Comparison of ENCODE assay signal across 22 cellular contexts in the genomic region with DNA sequence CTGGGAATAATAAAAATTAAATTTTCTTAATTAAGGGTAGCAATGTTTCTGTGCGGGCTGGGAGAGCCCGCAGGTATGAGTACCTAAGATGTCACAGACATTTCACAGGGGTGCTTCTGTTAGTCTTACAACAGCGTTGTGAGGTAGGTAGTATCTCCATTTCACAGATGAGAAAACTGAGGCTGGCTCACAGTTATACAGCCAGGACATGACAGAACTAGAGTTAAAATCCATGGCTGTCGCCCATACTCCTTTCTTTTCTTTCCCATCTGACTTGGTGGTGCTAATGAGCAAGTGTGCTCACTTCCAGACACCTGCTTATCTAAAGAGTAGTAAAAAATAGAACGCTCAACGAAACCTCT. TPM values are rescaled to one million over a fixed set of nuclear protein-coding genes. Genes with fewer than 3 reads are reported as not detected.
A peak's percentile ranks its signal among the peaks of the same experiment; 100 is the strongest.
DNase-seq lines count a peak whose midpoint lies in the region; ATAC-seq, FAIRE-seq and TF ChIP-seq lines count a peak whose summit lies in the region.
"Had no signal": no experiment of that assay in that cellular context is flagged by ENCODE, and none has a peak within 500 bp of the region (broad histone marks: within the 10 kb centered on the region; RNA-seq: fewer than 3 reads in every experiment).

No MANE protein-coding gene starts in this region.

- peaks cover 23% of the 10 kb centered on the region for H3K79me2 ChIP-seq in Loucy (ENCODE audit: insufficient read depth, low read length)
- H3K79me2 ChIP-seq in K562 (ENCODE audit: control insufficient read depth, insufficient read depth, low read length): no peaks in the 10 kb centered on the region

- FAIRE-seq in K562 (lab: Jason Lieb, UNC): no peak
- FAIRE-seq: D721Med, G401.6, HTR-8/SVneo had no signal

- TF ChIP-seq RAD21 in K562 (CRISPR knock-in tag; conservative IDR thresholded peaks at IDR 0.05 in 1 of 2, IDR thresholded peaks at IDR 0.05 in 1 of 2): no peak
- no peak for TF ChIP-seq RAD21 in liver (IDR thresholded peaks at IDR 0.05)

- CTCF ChIA-PET in K562 (lab: Yijun Ruan, JAX; ENCODE audit: low intra/inter-chr PET ratio): no interaction called here

- H3K27ac ChIP-seq in K562 (ENCODE audit: extremely low read depth, low read depth, low read length): no peak overlapping the region
- H3K27ac ChIP-seq in liver (ENCODE audit: low read depth in 1 of 2, low read length in 2 of 2): peak overlapping the region; percentile 84 to 87
- H3K27ac ChIP-seq in right atrium auricular region: no peak overlapping the region
- H3K27ac ChIP-seq: RWPE1, SJSA1 had no signal

- H3K9me3 ChIP-seq in Loucy (ENCODE audit: insufficient read depth, low read depth, low read length): no peaks in the 10 kb centered on the region
- H3K9me3 ChIP-seq in K562 (replicated peaks; ENCODE audit: control insufficient read depth, insufficient read depth, low read depth, low read length): no peaks in the 10 kb centered on the region
- no peaks in the 10 kb centered on the region for H3K9me3 ChIP-seq in liver (ENCODE audit: control insufficient read depth in 4 of 4, low read length in 3 of 4)
- H3K9me3 ChIP-seq in right atrium auricular region: no peaks in the 10 kb centered on the region
- H3K9me3 ChIP-seq: MG63, SJSA1 had no signal

- BruUV-seq in K562 (replicated peaks; lab: Mats Ljungman, UMichigan): no TSS peak

- ATAC-seq in K562 (no peak), GM21390 (IDR thresholded peaks at IDR 0.05; ENCODE audit: unreplicated experiment) (no peak), HG03378 (IDR thresholded peaks at IDR 0.05; ENCODE audit: unreplicated experiment) (no peak)
- ATAC-seq: HCT116 had no signal

- H3K9me1 ChIP-seq in K562 (ENCODE audit: control insufficient read depth, insufficient read depth, low read length): no peaks in the 10 kb centered on the region

- POLR2A ChIA-PET in K562 (lab: Yijun Ruan, JAX): no interaction called here

- in situ Hi-C loops in K562 (cut with MboI): no loop called here

- H3K9ac ChIP-seq in Loucy (ENCODE audit: low read depth, low read length, poor library complexity, severe bottlenecking) (no peak overlapping the region), K562 (ENCODE audit: insufficient read depth in 1 of 2, low read depth in 2 of 2, low read length in 2 of 2) (no peak overlapping the region), liver (ENCODE audit: low read depth in 1 of 2, low read length in 2 of 2) (no peak overlapping the region)

- no peaks in the 10 kb centered on the region for H3K27me3 ChIP-seq in GM06990 (replicated peaks; ENCODE audit: control insufficient read depth, insufficient read depth, low read length)
- no peaks in the 10 kb centered on the region for H3K27me3 ChIP-seq in Loucy (ENCODE audit: insufficient read depth, low read length, poor library complexity, severe bottlenecking)
- peaks cover 25 to 27% of the 10 kb centered on the region in 2 experiments for H3K27me3 ChIP-seq in K562 (ENCODE audit: control insufficient read depth in 2 of 2, insufficient read depth in 2 of 2, low read length in 2 of 2)
- no peaks in the 10 kb centered on the region for H3K27me3 ChIP-seq in liver (ENCODE audit: control insufficient read depth in 4 of 4, insufficient read depth in 4 of 4, low read length in 3 of 4)
- no peaks in the 10 kb centered on the region for H3K27me3 ChIP-seq in right atrium auricular region
- H3K27me3 ChIP-seq: MG63, SJSA1 had no signal

- no peak for TF ChIP-seq EP300 in K562 (IDR thresholded peaks at IDR 0.05; ENCODE audit: low read length)

- peak overlapping the region; percentile 41 for H3K4me3 ChIP-seq in GM06990 (replicated peaks; ENCODE audit: low read depth, low read length)
- H3K4me3 ChIP-seq in Loucy (ENCODE audit: low read length, poor library complexity, severe bottlenecking): peak overlapping the region; percentile 80
- H3K4me3 ChIP-seq in K562: no peak overlapping the region
- H3K4me3 ChIP-seq in liver (ENCODE audit: low read depth in 1 of 3, low read length in 3 of 3): no peak overlapping the region
- H3K4me3 ChIP-seq in right atrium auricular region: no peak overlapping the region

- H4K20me1 ChIP-seq in Loucy (ENCODE audit: insufficient read depth, low read length, poor library complexity, severe bottlenecking) (no peaks in the 10 kb centered on the region), K562 (replicated peaks; ENCODE audit: control insufficient read depth, insufficient read depth, low read length) (no peaks in the 10 kb centered on the region)

- intact Hi-C loops in K562 (cut with micrococcal nuclease): no loop called here

- H3K4me1 ChIP-seq in Loucy (ENCODE audit: insufficient read depth, low read length, poor library complexity, severe bottlenecking) (peaks cover 41% of the 10 kb centered on the region), K562 (replicated peaks in 1 of 2; ENCODE audit: control insufficient read depth in 2 of 2, insufficient read depth in 2 of 2, low read length in 2 of 2) (peaks cover 11 to 13% of the 10 kb centered on the region in 2 experiments; a peak in 3 of 5 replicates), liver (ENCODE audit: control insufficient read depth in 4 of 4, insufficient read depth in 4 of 4, low read length in 3 of 4) (peaks cover 3 to 47% (median 28%) of the 10 kb centered on the region in 4 donors), right atrium auricular region (peaks cover 0 to 18% of the 10 kb centered on the region in 2 donors)

- WGBS in K562 (ENCODE audit: insufficient coverage, low coverage, missing lambda C conversion rate): 22% methylated on average over 6 of the region's 6 CpGs
- WGBS in liver: 79% methylated on average over 6 of the region's 6 CpGs

- no peak overlapping the region for H2AFZ ChIP-seq in Loucy (ENCODE audit: low read length)
- no peak overlapping the region for H2AFZ ChIP-seq in K562 (ENCODE audit: low read depth, low read length)

- TF ChIP-seq POLR2A in K562 (conservative IDR thresholded peaks at IDR 0.05): no peak

- H3K4me2 ChIP-seq in Loucy (ENCODE audit: low read depth, low read length, poor library complexity, severe bottlenecking) (peak overlapping the region; percentile 77), K562 (ENCODE audit: insufficient read depth, low read length) (no peak overlapping the region)

- H3K9me2 ChIP-seq in Loucy (replicated peaks; ENCODE audit: low read depth, low read length): no peaks in the 10 kb centered on the region

- H3K36me3 ChIP-seq in GM06990 (ENCODE audit: control insufficient read depth, insufficient read depth, low read length) (no peaks in the 10 kb centered on the region), Loucy (ENCODE audit: insufficient read depth, low read length) (no peaks in the 10 kb centered on the region), K562 (ENCODE audit: control insufficient read depth, insufficient read depth, low read length) (no peaks in the 10 kb centered on the region), liver (ENCODE audit: control insufficient read depth in 4 of 4, insufficient read depth in 3 of 4, low read depth in 1 of 4, low read length in 3 of 4) (no peaks in the 10 kb centered on the region), right atrium auricular region (no peaks in the 10 kb centered on the region)

- TF ChIP-seq CTCF in GM06990 (IDR thresholded peaks at IDR 0.05; ENCODE audit: insufficient read depth, low read length, poor library complexity, severe bottlenecking) (no peak), Loucy (conservative IDR thresholded peaks at IDR 0.05; ENCODE audit: low read length) (no peak), K562 (IDR thresholded peaks at IDR 0.05 in 2 of 3, conservative IDR thresholded peaks at IDR 0.05 in 1 of 3; ENCODE audit: insufficient read depth in 2 of 3, low read depth in 1 of 3, low read length in 3 of 3) (no peak), liver (IDR thresholded peaks at IDR 0.05; ENCODE audit: low read depth, low read length, missing input control) (no peak), right atrium auricular region (IDR thresholded peaks at IDR 0.05) (no peak)

- DNase-seq in GM06990 (ENCODE audit: extremely low read depth, insufficient read length): no peak
- DNase-seq in K562 (ENCODE audit: extremely low read depth in 1 of 4, low spot score in 3 of 4): no peak
- DNase-seq in right atrium auricular region (ENCODE audit: low spot score): no peak
- DNase-seq in NCI-H146 treated with DMSO at 0.1 percent for 48 hours (lab: John Stamatoyannopoulos, UW; ENCODE audit: unreplicated experiment): no peak
- DNase-seq: CD4-positive, alpha-beta memory T cell; DMS79 treated with DMSO at 0.1 percent for 48 hours; KG1; MG63; NCI-H1105; NCI-H2029; NCI-H510A; SW 1271 had no signal

- H3F3A ChIP-seq in Loucy (ENCODE audit: low read depth): no peaks in the 10 kb centered on the region; the same call in 1 of the 2 replicates

TF ChIP-seq in K562, 482 proteins besides CTCF, POLR2A, EP300 and RAD21 (continues in another document):
- no peak for TF ChIP-seq POLR2H (tag; IDR thresholded peaks at IDR 0.05; ENCODE audit: low read depth)
- TF ChIP-seq E2F3 (CRISPR knock-in tag; IDR thresholded peaks at IDR 0.05): no peak

RNA-seq across cellular contexts. Expression of a gene that starts 2.1 kb away (rescaled TPM):
- not detected in 2 replicates for total RNA-seq in K562 (2011; cell fraction: chromatin; rRNA removed; ENCODE audit: low replicate concordance)
- total RNA-seq in K562 (2011; cell fraction: nucleolus; rRNA removed): not detected in 2 replicates
- total RNA-seq in K562 (2011; cell fraction: nucleoplasm; rRNA removed): 0.23 TPM in 1 of 2 replicates, not detected in the other
- total RNA-seq in K562 (2014; rRNA removed) (0.16 and 0.50 TPM in 2 replicates), K562 (2014; rRNA removed; fragmentation: Illumina TruSeq; extraction: Trizol) (0.62 and 0.70 TPM in 2 replicates), K562 (2015; rRNA removed; fragmentation: Illumina TruSeq; extraction: Trizol) (0.45 and 0.72 TPM in 2 replicates), K562 (2021) (0.38 and 0.60 TPM in 2 replicates), liver (1 to 10 TPM; 1.7 to 4.4 TPM), right atrium auricular region (1 to 10 TPM in 1 of 2 donors, under 1 TPM in 1; 0.56 to 1.6 TPM)
- polyA plus RNA-seq in K562 (2011; rRNA removed) (0.16 and 1.1 TPM in 2 replicates), K562 (2014; fragmentation: Illumina TruSeq; extraction: Trizol) (0.40 and 0.42 TPM in 2 replicates), K562 (2014; fragmentation: Nextera tagmentation; extraction: Ambion mirVana) (under 1 TPM; 0.01 to 0.04 TPM), K562 (2014; rRNA removed) (0.13 and 0.17 TPM in 2 replicates), liver (1 to 10 TPM; 1.4 to 1.8 TPM)
- polyA plus RNA-seq in K562 (2011; cell fraction: cytosol; rRNA removed): 0.04 TPM in 2 replicates
- 0.07 and 0.11 TPM in 2 replicates for polyA plus RNA-seq in K562 (2011; cell fraction: nucleus; rRNA removed)
- polyA plus RNA-seq in K562 (2012): 0.35 and 0.36 TPM in 2 replicates
- 0.30 and 0.74 TPM in 2 replicates for polyA minus RNA-seq in K562 (2011; rRNA and poly(A)+ RNA removed)
- polyA minus RNA-seq in K562 (2011; cell fraction: cytosol; rRNA and poly(A)+ RNA removed): 1.5 TPM in 1 of 2 replicates, not detected in the other
- 0.13 TPM in 1 of 2 replicates, not detected in the other for polyA minus RNA-seq in K562 (2011; cell fraction: nucleus; rRNA and poly(A)+ RNA removed)

Comparison
In these comparisons a context has a peak if more than half of its experiments do, and no peak if none do; other contexts are left out.
1. H3K4me3 ChIP-seq: peak in GM06990 (single experiment) and Loucy (single experiment); none in K562 (single experiment), liver (0 of 3) and right atrium auricular region (0 of 2).
2. H3K27ac ChIP-seq: peak in liver (2 of 2); none in K562 (single experiment) and right atrium auricular region (0 of 2).